In genomic region chr2:86194751-86195054, GRCh38 we compare ENCODE assay signal across 8 cellular contexts. TPM values are rescaled to one million over a fixed set of nuclear protein-coding genes. Genes with fewer than 3 reads are reported as not detected.
DNase-seq lines count a peak whose midpoint lies in the region; ATAC-seq and TF ChIP-seq lines count a peak whose summit lies in the region.

No MANE protein-coding gene starts in this region.

- H3K36me3 Mint-ChIP-seq in T-helper 17 cell (ENCODE audit: low read depth) = peaks cover 6% of the 10 kb centered on the region

- no peak for TF ChIP-seq CTCF in foreskin keratinocyte (conservative IDR thresholded peaks at IDR 0.05)

- H3K4me1 ChIP-seq in foreskin keratinocyte = peaks cover 16% of the 10 kb centered on the region

- H3K4me1 Mint-ChIP-seq in T-helper 17 cell = peaks cover 40% of the 10 kb centered on the region

- no peaks in the 10 kb centered on the region for H3K27me3 Mint-ChIP-seq in T-helper 17 cell

- H3K27ac Mint-ChIP-seq in T-helper 17 cell = peak overlapping the region; percentile 97

- ATAC-seq in T-helper 17 cell = no peak
- no peak for ATAC-seq in foreskin keratinocyte
- ATAC-seq in GM18502 (IDR thresholded peaks at IDR 0.05; ENCODE audit: poor library complexity, unreplicated experiment) = no peak

- H3K4me3 Mint-ChIP-seq in T-helper 17 cell = peak overlapping the region; percentile 97

- H3K9me3 ChIP-seq in T-helper 17 cell (ENCODE audit: control insufficient read depth, low read length, poor library complexity, severe bottlenecking) = no peaks in the 10 kb centered on the region

- peak; percentile 95 for DNase-seq in NCI-H2227 (lab: John Stamatoyannopoulos, UW; ENCODE audit: unreplicated experiment)
- no peak for DNase-seq in NCI-H2227 treated with DMSO at 0.1 percent for 48 hours (lab: John Stamatoyannopoulos, UW)
- DNase-seq in T-helper 17 cell = no peak
- no peak for DNase-seq in foreskin keratinocyte
- peak; percentile 88 for DNase-seq in pons (ENCODE audit: low spot score)
- DNase-seq in amniotic stem cell (lab: John Stamatoyannopoulos, UW) = no peak
- DNase-seq in NOMO-1 treated with DMSO at 0.1 percent for 48 hours (lab: John Stamatoyannopoulos, UW; ENCODE audit: unreplicated experiment) = no peak

- H3K27ac ChIP-seq in foreskin keratinocyte = peak overlapping the region; percentile 5

- no peaks in the 10 kb centered on the region for H3K27me3 ChIP-seq in foreskin keratinocyte

RNA-seq across cellular contexts. Expression of gene IMMT, which starts 0.6 kb away (rescaled TPM):
- total RNA-seq in T-helper 17 cell (10 to 100 TPM; 57.8 to 61.3 TPM), foreskin keratinocyte (95.6 and 105 TPM in 2 replicates)
- polyA plus RNA-seq in foreskin keratinocyte = 70.3 and 79.4 TPM in 2 replicates

RNA-seq across cellular contexts. Expression of gene MRPL35, which starts 4.6 kb away (rescaled TPM):
- total RNA-seq in T-helper 17 cell = 1 to 10 TPM; 9.0 to 9.6 TPM
- 51.6 and 54.3 TPM in 2 replicates for total RNA-seq in foreskin keratinocyte
- 41.1 and 47.9 TPM in 2 replicates for polyA plus RNA-seq in foreskin keratinocyte

Comparison
In these comparisons a context has a peak if more than half of its experiments do, and no peak if none do; other contexts are left out.
1. DNase-seq: peak in NCI-H2227 (single experiment) and pons (single experiment); none in NCI-H2227 treated with DMSO at 0.1 percent for 48 hours (single experiment), T-helper 17 cell (0 of 3), foreskin keratinocyte (0 of 2), amniotic stem cell (single experiment) and NOMO-1 treated with DMSO at 0.1 percent for 48 hours (single experiment).